8 cellular contexts compared by ENCODE assay signal in the genomic region with DNA sequence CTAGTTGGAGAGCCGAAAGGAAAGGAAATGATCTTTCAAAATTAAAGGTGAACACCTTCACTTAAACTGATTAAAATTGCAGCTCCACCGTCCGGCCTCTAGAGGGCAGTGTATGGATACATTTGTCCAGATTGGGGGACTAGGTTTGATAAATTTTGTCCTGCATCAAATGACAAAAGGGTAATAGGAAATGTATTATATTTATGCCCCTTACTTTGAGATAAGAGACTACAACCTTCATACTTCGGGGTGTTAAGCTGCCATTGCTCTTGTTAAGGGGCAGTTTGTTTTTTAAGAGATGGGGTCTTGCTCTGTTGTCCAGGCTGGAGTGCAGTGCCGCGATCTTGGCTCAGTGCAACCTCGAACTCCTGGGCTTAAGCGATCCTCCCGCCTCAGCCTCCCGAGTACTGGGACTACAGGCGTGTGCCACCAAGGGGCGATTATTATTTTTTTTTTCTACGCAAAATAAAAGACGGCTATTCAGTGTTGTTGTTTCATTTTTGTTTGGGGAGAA. TPM values are rescaled to one million over a fixed set of nuclear protein-coding genes. Genes with fewer than 3 reads are reported as not detected.
DNase-seq lines count a peak whose midpoint lies in the region; ATAC-seq and TF ChIP-seq lines count a peak whose summit lies in the region.

No MANE protein-coding gene starts in this region.

- H3K4me3 ChIP-seq in LNCaP clone FGC (ENCODE audit: low read depth, low read length) (peak overlapping the region; percentile 76), SJCRH30 (peak overlapping the region; percentile 59), gastroesophageal sphincter (peak overlapping the region; percentile 64 to 71), urinary bladder (ENCODE audit: low read depth, low read length) (peak overlapping the region; percentile 53)

- WGBS in gastroesophageal sphincter (ENCODE audit: low coverage in 1 of 2), 2 donors: 3 to 31% methylated on average over 8 to 14 of the region's 14 CpGs
- 25% methylated on average over 14 of the region's 14 CpGs for WGBS in urinary bladder

- TF ChIP-seq CTCF in LNCaP clone FGC (IDR thresholded peaks at IDR 0.05; ENCODE audit: control insufficient read depth, extremely low read depth, insufficient read depth) (peak; percentile 79), gastroesophageal sphincter (IDR thresholded peaks at IDR 0.05) (peak in 3 of 4 experiments; percentile 80 to 91 (median 85)), omental fat pad (IDR thresholded peaks at IDR 0.05) (peak in 1 of 3 donors; percentile 72)

- H3K36me3 ChIP-seq in SJCRH30 (peaks cover 10% of the 10 kb centered on the region), gastroesophageal sphincter (peaks cover 0 to 65% of the 10 kb centered on the region in 2 donors), urinary bladder (ENCODE audit: insufficient read depth) (peaks cover 10% of the 10 kb centered on the region)

- ATAC-seq in gastroesophageal sphincter (no peak), omental fat pad (ENCODE audit: low FRiP score) (no peak)

- H3K9me3 ChIP-seq in SJCRH30 (replicated peaks) (no peaks in the 10 kb centered on the region), gastroesophageal sphincter (no peaks in the 10 kb centered on the region)

- H3K27me3 ChIP-seq in SJCRH30: no peaks in the 10 kb centered on the region
- no peaks in the 10 kb centered on the region for H3K27me3 ChIP-seq in gastroesophageal sphincter

- TF ChIP-seq POLR2A in gastroesophageal sphincter (IDR thresholded peaks at IDR 0.05): no peak

- TF ChIP-seq EP300 in gastroesophageal sphincter (IDR thresholded peaks at IDR 0.05): no peak

- DNase-seq in DMS114 treated with DMSO at 0.1 percent for 48 hours (lab: John Stamatoyannopoulos, UW; ENCODE audit: unreplicated experiment) (peak; percentile 76), LNCaP clone FGC (ENCODE audit: low read depth) (peak; percentile 35), SJCRH30 (peak; percentile 31 to 77), nucleus accumbens (lab: John Stamatoyannopoulos, UW) (peak in 39 of 56 donors; percentile 2 to 75 (median 27)), omental fat pad (ENCODE audit: low spot score) (no peak)
- DNase-seq in activated naive CD4-positive, alpha-beta T cell treated with anti-CD3 and anti-CD28 coated beads, Interleukin-2, amount 50 U/mL, for 16 hours: peak; percentile 49

- H3K4me1 ChIP-seq in SJCRH30 (no peaks in the 10 kb centered on the region), gastroesophageal sphincter (peaks cover 0 to 28% (median 8%) of the 10 kb centered on the region in 3 donors), urinary bladder (ENCODE audit: insufficient read depth) (no peaks in the 10 kb centered on the region)

- H3K27ac ChIP-seq in SJCRH30 (no peak overlapping the region), gastroesophageal sphincter (peak overlapping the region; percentile 62 to 89 (median 84)), urinary bladder (ENCODE audit: low read depth) (no peak overlapping the region)

RNA-seq across cellular contexts. Expression of a gene that starts 0.8 kb away (rescaled TPM):
- total RNA-seq in SJCRH30 (2014; rRNA removed; shearing (Covaris generic)): 10.0 and 13.2 TPM in 2 replicates
- total RNA-seq in gastroesophageal sphincter: 10 to 100 TPM; 17.3 to 30.7 (median 24.0) TPM
- total RNA-seq in urinary bladder: 14.4 TPM
- 31.3 TPM for polyA plus RNA-seq in urinary bladder
- total RNA-seq in omental fat pad: 10 to 100 TPM; 14.5 to 43.0 (median 22.9) TPM

RNA-seq across cellular contexts. Expression of a gene that starts 22.4 kb away (rescaled TPM):
- 59.4 and 61.0 TPM in 2 replicates for total RNA-seq in SJCRH30 (2014; rRNA removed; shearing (Covaris generic))
- 100 to 1,000 TPM; 113 to 169 (median 142) TPM for total RNA-seq in gastroesophageal sphincter
- total RNA-seq in urinary bladder: 57.5 TPM
- 114 TPM for polyA plus RNA-seq in urinary bladder
- 10 to 100 TPM; 46.2 to 71.5 (median 64.8) TPM for total RNA-seq in omental fat pad

RNA-seq across cellular contexts. Expression of a gene that starts 24.6 kb away (rescaled TPM):
- total RNA-seq in SJCRH30 (2014; rRNA removed; shearing (Covaris generic)): 1.7 and 2.2 TPM in 2 replicates
- total RNA-seq in gastroesophageal sphincter (1 to 10 TPM; 5.1 to 7.3 (median 6.5) TPM), urinary bladder (4.8 TPM), omental fat pad (10 to 100 TPM in 1 of 4 donors, 1 to 10 TPM in 3; 4.4 to 10.3 (median 6.6) TPM)
- 8.0 TPM for polyA plus RNA-seq in urinary bladder

RNA-seq across cellular contexts. Expression of a gene that starts 29.6 kb away (rescaled TPM):
- 99.6 and 106 TPM in 2 replicates for total RNA-seq in SJCRH30 (2014; rRNA removed; shearing (Covaris generic))
- total RNA-seq in gastroesophageal sphincter: 10 to 100 TPM; 22.1 to 54.4 (median 31.2) TPM
- 32.3 TPM for total RNA-seq in urinary bladder
- polyA plus RNA-seq in urinary bladder: 33.6 TPM
- 10 to 100 TPM in 3 of 4 donors, 1 to 10 TPM in 1; 9.7 to 23.7 (median 17.5) TPM for total RNA-seq in omental fat pad

RNA-seq across cellular contexts. Expression of a gene that starts 30.4 kb away (rescaled TPM):
- 1.2 and 1.3 TPM in 2 replicates for total RNA-seq in SJCRH30 (2014; rRNA removed; shearing (Covaris generic))
- total RNA-seq in gastroesophageal sphincter: 1 to 10 TPM in 1 of 4 donors, under 1 TPM in 2, not detected in 1; 0.20 to 4.7 (median 0.67) TPM
- 1.5 TPM for total RNA-seq in urinary bladder
- 0.89 TPM for polyA plus RNA-seq in urinary bladder
- total RNA-seq in omental fat pad: 1 to 10 TPM in 2 of 4 donors, under 1 TPM in 2; 0.65 to 5.2 (median 1.2) TPM

Comparison
In these comparisons a context has a peak if more than half of its experiments do, and no peak if none do; other contexts are left out.
1. H3K27ac ChIP-seq: peak in gastroesophageal sphincter (4 of 4); none in SJCRH30 (single experiment) and urinary bladder (single experiment).
2. Peak in every context shown above with its lines, with median percentiles within 50 percentile points of each other: H3K4me3 ChIP-seq.